14 cellular contexts compared by ENCODE assay signal in the genomic region with DNA sequence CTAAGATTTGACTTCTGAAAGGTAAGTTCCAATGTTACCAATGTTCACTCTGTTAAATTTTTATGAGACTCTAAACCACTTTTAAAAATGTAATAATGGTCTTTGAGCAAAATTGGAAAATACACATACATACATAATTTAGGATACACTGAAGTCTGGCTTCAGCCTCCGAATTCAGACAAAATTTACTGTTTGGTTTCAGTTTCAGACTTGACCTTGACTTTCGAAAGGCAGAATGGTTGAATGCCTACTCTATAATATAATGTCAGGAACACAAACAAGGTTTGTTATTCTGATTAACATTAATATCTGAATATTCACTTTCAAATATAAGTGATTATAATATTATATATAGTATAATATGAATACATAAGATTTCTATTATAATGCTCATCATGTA.
"Had no signal": no experiment of that assay in that cellular context is flagged by ENCODE, and none has a peak within 500 bp of the region (broad histone marks: within the 10 kb centered on the region; RNA-seq: fewer than 3 reads in every experiment).

No MANE protein-coding gene starts in this region.

- DNase-seq: activated naive CD4-positive, alpha-beta T cell treated with Interleukin-2 at 50 U/mL for 16 hours; activated naive CD8-positive, alpha-beta T cell treated with anti-CD3 and anti-CD28 coated beads, Interleukin-2, amount 50 U/mL, for 24 hours; aorta; islet precursor cell; ovary; sigmoid colon; stimulated activated CD4-positive, alpha-beta T cell treated with anti-CD3 and anti-CD28 coated beads, Interleukin-12 subunit alpha, Interleukin-12 subunit beta, amount 100 ng/mL, for 4 hours; stimulated activated CD4-positive, alpha-beta T cell treated with anti-CD3 and anti-CD28 coated beads, Interleukin-2, amount 100 ng/mL, for 24 hours; stomach had no signal

- H3K4me1 ChIP-seq: stomach had no signal

- H3K9me3 Mint-ChIP-seq: activated naive CD8-positive, alpha-beta T cell treated with anti-CD3 and anti-CD28 coated beads, Interleukin-2, amount 50 U/mL, for 24 hours; activated T-helper 17 cell treated with anti-CD3 and anti-CD28 coated beads, Interleukin-2, amount 50 U/mL, for 72 hours; T-helper 2 cell treated with Interferon-gamma antibody and Interleukin-4, amounts not matched to agents 5 μg/mL and 100 μg/mL, for 36 hours had no signal

- H3K27me3 ChIP-seq: ovary, sigmoid colon, stomach had no signal

- H3K27ac ChIP-seq: ovary, sigmoid colon, stomach, thoracic aorta had no signal

- ATAC-seq: activated CD4-positive, CD25-positive, alpha-beta regulatory T cell treated with anti-CD3 and anti-CD28 coated beads, Interleukin-2, amount 50 U/mL, for 24 hours; activated naive CD8-positive, alpha-beta T cell treated with anti-CD3 and anti-CD28 coated beads, Interleukin-2, amount 50 U/mL, for 24 hours; activated T-helper 17 cell treated with anti-CD3 and anti-CD28 coated beads, Interleukin-2, amount 50 U/mL, for 72 hours had no signal

- H3K27me3 Mint-ChIP-seq: activated naive CD8-positive, alpha-beta T cell treated with anti-CD3 and anti-CD28 coated beads, Interleukin-2, amount 50 U/mL, for 24 hours; activated T-helper 17 cell treated with anti-CD3 and anti-CD28 coated beads, Interleukin-2, amount 50 U/mL, for 72 hours had no signal

- H3K27ac Mint-ChIP-seq: activated naive CD8-positive, alpha-beta T cell treated with anti-CD3 and anti-CD28 coated beads, Interleukin-2, amount 50 U/mL, for 24 hours; activated T-helper 17 cell treated with anti-CD3 and anti-CD28 coated beads, Interleukin-2, amount 50 U/mL, for 72 hours; T-helper 2 cell treated with Interferon-gamma antibody and Interleukin-4, amounts not matched to agents 5 μg/mL and 100 μg/mL, for 36 hours had no signal

- H3K9me3 ChIP-seq: ovary, sigmoid colon, stomach, thoracic aorta had no signal

- H3K4me3 Mint-ChIP-seq: activated naive CD8-positive, alpha-beta T cell treated with anti-CD3 and anti-CD28 coated beads, Interleukin-2, amount 50 U/mL, for 24 hours; activated T-helper 17 cell treated with anti-CD3 and anti-CD28 coated beads, Interleukin-2, amount 50 U/mL, for 72 hours; T-helper 2 cell treated with Interferon-gamma antibody and Interleukin-4, amounts not matched to agents 5 μg/mL and 100 μg/mL, for 36 hours had no signal

- H3K36me3 ChIP-seq: ovary, sigmoid colon, stomach, thoracic aorta had no signal

- H3K4me3 ChIP-seq: lung, ovary, sigmoid colon, stomach, thoracic aorta had no signal
